In the genomic region with DNA sequence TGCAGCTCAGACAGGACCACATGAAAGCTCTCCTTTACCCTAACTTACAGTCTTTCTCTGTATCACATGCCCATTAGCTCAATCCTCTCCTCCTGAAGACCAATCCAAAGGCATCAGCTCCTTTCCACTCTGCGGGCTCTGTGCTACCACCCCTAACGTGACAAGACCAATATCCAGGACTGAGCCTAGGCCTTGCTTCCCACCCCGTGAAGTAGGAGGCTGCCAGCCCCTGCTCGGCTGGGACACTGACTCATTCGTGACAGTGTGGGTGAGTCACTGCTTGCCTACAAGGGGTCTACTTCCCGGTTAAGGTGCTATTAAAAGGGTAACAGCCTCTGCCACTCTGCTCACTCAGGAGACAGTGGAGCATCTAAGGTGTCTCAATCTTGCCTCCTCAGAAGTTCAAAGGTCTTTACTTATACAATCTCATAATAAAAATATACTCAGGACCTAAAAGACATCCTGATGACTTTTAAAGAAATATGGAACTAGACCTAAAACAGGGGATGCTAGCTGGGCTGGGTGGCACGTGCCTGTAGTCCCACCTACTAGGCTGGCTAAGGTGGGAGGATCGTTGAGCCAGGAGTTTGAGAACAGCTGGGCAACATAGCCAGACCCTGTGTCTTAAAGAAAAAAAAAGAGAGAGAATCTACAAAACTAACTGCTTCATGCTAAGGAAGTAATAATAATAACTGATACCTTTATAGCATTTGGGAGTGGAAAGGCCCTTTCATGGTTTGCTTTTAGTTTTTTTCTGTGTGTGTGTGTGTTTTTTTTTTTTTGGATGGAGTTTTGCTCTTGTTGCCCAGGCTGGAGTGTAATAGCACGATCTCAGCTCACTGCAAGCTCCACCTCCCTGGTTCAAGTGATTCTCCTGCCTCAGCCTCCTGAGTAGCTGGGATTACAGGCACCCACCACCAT, we compare ENCODE assay signal across 10 cellular contexts. TPM values are rescaled to one million over a fixed set of nuclear protein-coding genes. Genes with fewer than 3 reads are reported as not detected.
DNase-seq lines count a peak whose midpoint lies in the region; ATAC-seq and TF ChIP-seq lines count a peak whose summit lies in the region.
"Had no signal": no experiment of that assay in that cellular context is flagged by ENCODE, and none has a peak within 500 bp of the region (broad histone marks: within the 10 kb centered on the region; RNA-seq: fewer than 3 reads in every experiment).

No MANE protein-coding gene starts in this region.

- no peaks in the 10 kb centered on the region for H3K36me3 Mint-ChIP-seq in GM23338 (ENCODE audit: low read depth)
- H3K36me3 Mint-ChIP-seq: activated naive CD8-positive, alpha-beta T cell had no signal

- H2AFZ ChIP-seq in GM23338, result no peak overlapping the region

- no peak overlapping the region for H3K4me3 Mint-ChIP-seq in GM23338
- H3K4me3 Mint-ChIP-seq: activated naive CD8-positive, alpha-beta T cell had no signal

- H3K79me2 ChIP-seq in GM23338 (replicated peaks; ENCODE audit: insufficient read depth), result no peaks in the 10 kb centered on the region

- H3K36me3 ChIP-seq in right atrium auricular region, result no peaks in the 10 kb centered on the region
- no peaks in the 10 kb centered on the region for H3K36me3 ChIP-seq in tibial nerve
- no peaks in the 10 kb centered on the region for H3K36me3 ChIP-seq in GM23338 (ENCODE audit: insufficient read depth)
- H3K36me3 ChIP-seq: BLaER1 had no signal

- DNase-seq in activated CD4-positive, alpha-beta T cell treated with anti-CD3 and anti-CD28 coated beads for 48 hours, result peak; percentile 44
- DNase-seq in activated CD4-positive, alpha-beta T cell treated with anti-CD3 and anti-CD28 coated beads for 1 hour, result no peak
- DNase-seq in activated T-cell treated with anti-CD3 and anti-CD28 coated beads for 24 hours (ENCODE audit: low read depth) (peak; percentile 25), right atrium auricular region (ENCODE audit: low spot score) (peak; percentile 93), stromal cell of bone marrow (ENCODE audit: low read depth) (peak; percentile 89), tibial nerve (ENCODE audit: low spot score in 2 of 2) (no peak), GM23338 (ENCODE audit: low spot score) (no peak)

- H3K9me3 ChIP-seq in right atrium auricular region (no peaks in the 10 kb centered on the region), tibial nerve (no peaks in the 10 kb centered on the region)
- H3K9me3 ChIP-seq: BLaER1 had no signal

- H3K27me3 Mint-ChIP-seq in GM23338 (ENCODE audit: insufficient read depth, low read depth, poor library complexity), result peaks cover 5% of the 10 kb centered on the region

- ATAC-seq in GM18873 (IDR thresholded peaks at IDR 0.05; ENCODE audit: low FRiP score, unreplicated experiment) (no peak), GM23338 (no peak)

- no peak overlapping the region for H3K4me3 ChIP-seq in right atrium auricular region
- H3K4me3 ChIP-seq in tibial nerve, result no peak overlapping the region
- no peak overlapping the region for H3K4me3 ChIP-seq in GM23338
- H3K4me3 ChIP-seq: BLaER1 had no signal

- H3K4me1 ChIP-seq in right atrium auricular region, result peaks cover 0 to 55% of the 10 kb centered on the region in 2 donors
- H3K4me1 ChIP-seq in tibial nerve, result peaks cover 0 to 9% (median 0%) of the 10 kb centered on the region in 4 donors
- no peaks in the 10 kb centered on the region for H3K4me1 ChIP-seq in GM23338 (ENCODE audit: insufficient read depth)
- H3K4me1 ChIP-seq: BLaER1 had no signal

- peaks cover 9% of the 10 kb centered on the region; the same call in 1 of the 3 replicates for H3K4me1 Mint-ChIP-seq in GM23338

- H3K27me3 ChIP-seq in right atrium auricular region, result no peaks in the 10 kb centered on the region
- no peaks in the 10 kb centered on the region for H3K27me3 ChIP-seq in tibial nerve
- H3K27me3 ChIP-seq in GM23338 (ENCODE audit: insufficient read depth), result 0 out of 2 replicates have a peak, but pooled peaks cover under 1% of the 10 kb centered on the region
- H3K27me3 ChIP-seq: BLaER1 had no signal

- TF ChIP-seq EP300 in tibial nerve (IDR thresholded peaks at IDR 0.05), result no peak

- H3F3A ChIP-seq in GM23338 (replicated peaks; ENCODE audit: low read depth), result no peaks in the 10 kb centered on the region

- no peak for TF ChIP-seq CTCF in right atrium auricular region (IDR thresholded peaks at IDR 0.05)
- TF ChIP-seq CTCF in tibial nerve (IDR thresholded peaks at IDR 0.05), result no peak
- TF ChIP-seq CTCF in GM23338 (conservative IDR thresholded peaks at IDR 0.05; ENCODE audit: low read depth in 2 of 2), result no peak

- H3K9me2 ChIP-seq in GM23338 (ENCODE audit: insufficient read depth), result no peaks in the 10 kb centered on the region

- H3K27ac Mint-ChIP-seq in GM23338, result no peak overlapping the region
- H3K27ac Mint-ChIP-seq: activated naive CD8-positive, alpha-beta T cell had no signal

- no peak overlapping the region for H3K4me2 ChIP-seq in GM23338
- H3K4me2 ChIP-seq: BLaER1 had no signal

- H3K27ac ChIP-seq in right atrium auricular region, result peak overlapping the region; percentile 76 to 90
- no peak overlapping the region for H3K27ac ChIP-seq in tibial nerve
- H3K27ac ChIP-seq in GM23338 (ENCODE audit: low read depth), result no peak overlapping the region
- H3K27ac ChIP-seq: BLaER1 had no signal

- WGBS in tibial nerve, 2 donors, result 54 to 55% methylated on average over 9 of the region's 9 CpGs

- TF ChIP-seq POLR2A in tibial nerve (IDR thresholded peaks at IDR 0.05), result no peak

- H4K20me1 ChIP-seq in GM23338 (replicated peaks; ENCODE audit: insufficient read depth), result no peaks in the 10 kb centered on the region
- H4K20me1 ChIP-seq: BLaER1 had no signal

- no peaks in the 10 kb centered on the region for H3K9me3 Mint-ChIP-seq in GM23338

TF ChIP-seq in GM23338, 12 proteins besides CTCF, POLR2A, EP300 and RAD21 (continues in another document):
- no peak for TF ChIP-seq EZH2 (IDR thresholded peaks at IDR 0.05; ENCODE audit: low read depth, unreplicated experiment)
- TF ChIP-seq STAT1 (IDR thresholded peaks at IDR 0.05; ENCODE audit: unreplicated experiment), result no peak
- TF ChIP-seq ZNF462 (CRISPR knock-in tag; IDR thresholded peaks at IDR 0.05), result no peak
- no peak for TF ChIP-seq ZNF114 (CRISPR knock-in tag; IDR thresholded peaks at IDR 0.05)
- TF ChIP-seq POLR2AphosphoS5 (IDR thresholded peaks at IDR 0.05; ENCODE audit: low read depth), result no peak
- no peak for TF ChIP-seq ZNF331 (CRISPR knock-in tag; IDR thresholded peaks at IDR 0.05; ENCODE audit: low read depth)
- no peak for TF ChIP-seq JUNB (IDR thresholded peaks at IDR 0.05; ENCODE audit: unreplicated experiment)

RNA-seq across cellular contexts. Expression of gene TMEM44, which starts 55.0 kb away (rescaled TPM):
- total RNA-seq in right atrium auricular region (1 to 10 TPM; 5.9 to 6.4 TPM), tibial nerve (10 to 100 TPM; 14.9 to 17.4 (median 16.5) TPM)
- 10.5 and 11.3 TPM in 2 replicates for total RNA-seq in GM23338 (2014; rRNA removed; shearing (Covaris generic))
- 9.4 and 10.0 TPM in 2 replicates for polyA plus RNA-seq in GM23338 (2016; fragmentation: Nextera tagmentation; extraction: Ambion mirVana)

Comparison
In these comparisons a context has a peak if more than half of its experiments do, and no peak if none do; other contexts are left out.
1. DNase-seq: peak in activated CD4-positive, alpha-beta T cell treated with anti-CD3 and anti-CD28 coated beads for 48 hours (single experiment), activated T-cell treated with anti-CD3 and anti-CD28 coated beads for 24 hours (single experiment), right atrium auricular region (single experiment) and stromal cell of bone marrow (single experiment); none in activated CD4-positive, alpha-beta T cell treated with anti-CD3 and anti-CD28 coated beads for 1 hour (single experiment), tibial nerve (0 of 2) and GM23338 (single experiment).
2. H3K27ac ChIP-seq: peak in right atrium auricular region (2 of 2); none in tibial nerve (0 of 4) and GM23338 (single experiment).